7 cellular contexts compared by ENCODE assay signal in the genomic region with DNA sequence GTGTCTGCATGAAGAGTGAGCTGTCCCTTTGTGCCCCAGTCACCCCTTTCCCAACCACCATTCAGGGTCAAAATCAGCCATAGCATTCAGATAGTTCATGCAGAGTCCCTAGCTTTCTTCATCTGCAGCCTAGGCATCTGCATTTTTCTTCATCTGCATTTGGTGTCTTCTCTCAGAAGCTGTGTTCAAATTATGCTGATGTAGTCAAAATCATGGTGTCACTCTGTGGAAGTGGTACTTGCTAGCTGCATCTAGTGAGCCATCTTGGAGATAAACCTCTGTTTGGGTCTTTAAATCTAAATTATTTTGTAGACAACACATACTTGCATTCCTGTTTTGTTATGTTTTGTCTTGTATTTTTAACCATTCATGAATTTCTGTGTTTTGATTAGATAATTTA.
"Had no signal": no experiment of that assay in that cellular context is flagged by ENCODE, and none has a peak within 500 bp of the region (broad histone marks: within the 10 kb centered on the region; RNA-seq: fewer than 3 reads in every experiment).

No MANE protein-coding gene starts in this region.

- DNase-seq: IMR-90, KBM-7, KG1 had no signal

- H3K4me2 ChIP-seq: KMS-11 had no signal

- H3K27ac ChIP-seq: HL-60, KMS-11 had no signal

- ATAC-seq: K562 had no signal

- H3K4me3 ChIP-seq: K562 had no signal

- H3K9ac ChIP-seq: KMS-11 had no signal

- FAIRE-seq: HTR-8/SVneo, K562 had no signal
